Comparison of ENCODE assay signal across 23 cellular contexts in the genomic region with DNA sequence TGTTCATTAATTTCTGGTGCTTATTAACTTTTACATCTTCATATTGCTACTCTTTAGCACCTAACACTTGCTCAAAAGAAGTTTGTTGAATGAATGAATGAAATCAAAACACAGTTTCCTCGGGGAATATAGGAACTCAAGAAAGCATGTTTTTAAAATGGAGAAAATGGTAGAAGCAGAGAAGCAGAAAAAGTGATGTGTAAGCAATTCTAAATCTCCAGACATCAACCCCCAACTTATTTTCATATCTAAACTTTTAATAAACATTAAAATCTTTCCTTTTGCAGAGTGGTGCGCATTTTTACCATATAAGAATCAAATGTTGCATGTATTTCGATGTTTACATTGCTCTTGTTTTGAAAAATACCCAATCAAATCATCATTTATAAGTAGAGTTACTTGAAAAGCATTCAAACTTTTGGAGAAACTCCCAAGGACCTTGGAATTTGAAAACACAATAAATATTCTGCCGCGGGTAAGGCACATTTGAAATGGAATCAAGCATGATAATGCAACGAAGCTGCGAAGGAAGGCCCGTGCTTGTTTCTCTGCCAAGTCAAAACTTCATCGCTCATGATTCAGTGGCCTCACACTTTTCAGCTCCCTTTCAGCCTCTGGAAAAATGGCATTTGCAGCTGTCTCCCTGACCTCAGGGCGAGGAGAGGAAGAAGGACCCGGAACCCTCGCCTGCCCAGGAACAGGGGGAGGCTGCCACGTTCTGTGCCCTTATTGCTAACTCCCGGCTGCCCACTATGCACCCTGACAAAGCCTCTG. TPM values are rescaled to one million over a fixed set of nuclear protein-coding genes. Genes with fewer than 3 reads are reported as not detected.
A peak's percentile ranks its signal among the peaks of the same experiment; 100 is the strongest.
DNase-seq lines count a peak whose midpoint lies in the region; ATAC-seq, FAIRE-seq and TF ChIP-seq lines count a peak whose summit lies in the region.
"Had no signal": no experiment of that assay in that cellular context is flagged by ENCODE, and none has a peak within 500 bp of the region (broad histone marks: within the 10 kb centered on the region; RNA-seq: fewer than 3 reads in every experiment).

No MANE protein-coding gene starts in this region.

- H3K4me1 Mint-ChIP-seq in CD4-positive, alpha-beta T cell (ENCODE audit: low read depth): peaks cover 5% of the 10 kb centered on the region
- H3K4me1 Mint-ChIP-seq in astrocyte (ENCODE audit: low read depth, unreplicated experiment): peaks cover 2% of the 10 kb centered on the region
- peaks cover 31% of the 10 kb centered on the region for H3K4me1 Mint-ChIP-seq in nephron progenitor cell
- peaks cover 10% of the 10 kb centered on the region for H3K4me1 Mint-ChIP-seq in activated T-cell treated with anti-CD3 and anti-CD28 coated beads, Interleukin-2, amount 50 U/mL, for 72 hours (ENCODE audit: low read depth)

- intact Hi-C loops in CD4-positive, alpha-beta T cell (cut with DNase I, micrococcal nuclease): no loop called here
- intact Hi-C loops in left ventricle myocardium superior (cut with micrococcal nuclease): no loop called here

- no peak overlapping the region for H3K27ac ChIP-seq in CD4-positive, alpha-beta T cell (ENCODE audit: low read depth, low read length)
- no peak overlapping the region for H3K27ac ChIP-seq in astrocyte (ENCODE audit: low read depth, low read length)
- H3K27ac ChIP-seq: RWPE1 had no signal

- no peak for DNase-seq in CD4-positive, alpha-beta T cell
- DNase-seq in astrocyte (ENCODE audit: low read depth) (no peak), nephron progenitor cell (no peak), left ventricle myocardium superior (no peak)
- DNase-seq in activated T-cell treated with anti-CD3 and anti-CD28 coated beads, Interleukin-2, amount 50 U/mL, for 72 hours: no peak
- DNase-seq: Caco-2; DMS79 treated with DMSO at 0.1 percent for 48 hours; GDM1; KG1; MG63; NCI-H1092 treated with DMSO at 0.1 percent for 48 hours; NCI-H1694; NCI-H2107; NCI-H345; NCI-H526 treated with DMSO at 0.1 percent for 48 hours; NK-92 treated with Interleukin-12 subunit alpha and Interleukin-12 subunit beta, amount 100 ng/mL, for 24 hours; OCI-M1 had no signal

- no peaks in the 10 kb centered on the region for H3K36me3 Mint-ChIP-seq in CD4-positive, alpha-beta T cell (ENCODE audit: low read depth)
- H3K36me3 Mint-ChIP-seq in astrocyte (ENCODE audit: low read depth, unreplicated experiment): no peaks in the 10 kb centered on the region
- H3K36me3 Mint-ChIP-seq in nephron progenitor cell (ENCODE audit: low read depth): peaks cover 20% of the 10 kb centered on the region
- peaks cover 4% of the 10 kb centered on the region in 2 donors for H3K36me3 Mint-ChIP-seq in activated T-cell treated with anti-CD3 and anti-CD28 coated beads, Interleukin-2, amount 50 U/mL, for 72 hours (ENCODE audit: insufficient read depth in 2 of 2)

- CTCF ChIA-PET in CD4-positive, alpha-beta T cell (lab: Charles Lee): no interaction called here

- peak overlapping the region; percentile 7 for H2AFZ ChIP-seq in astrocyte (ENCODE audit: low read depth, low read length)

- H3K9me3 Mint-ChIP-seq in CD4-positive, alpha-beta T cell: peaks cover 16% of the 10 kb centered on the region
- peaks cover 3% of the 10 kb centered on the region for H3K9me3 Mint-ChIP-seq in astrocyte (ENCODE audit: unreplicated experiment)
- H3K9me3 Mint-ChIP-seq in nephron progenitor cell: peaks cover 36% of the 10 kb centered on the region
- peaks cover 8 to 13% of the 10 kb centered on the region in 2 donors for H3K9me3 Mint-ChIP-seq in activated T-cell treated with anti-CD3 and anti-CD28 coated beads, Interleukin-2, amount 50 U/mL, for 72 hours

- H3K27ac Mint-ChIP-seq in CD4-positive, alpha-beta T cell: no peak overlapping the region
- H3K27ac Mint-ChIP-seq in astrocyte (ENCODE audit: unreplicated experiment): no peak overlapping the region
- H3K27ac Mint-ChIP-seq in nephron progenitor cell: no peak overlapping the region
- no peak overlapping the region for H3K27ac Mint-ChIP-seq in activated T-cell treated with anti-CD3 and anti-CD28 coated beads, Interleukin-2, amount 50 U/mL, for 72 hours
- H3K27ac Mint-ChIP-seq: CD14-positive monocyte had no signal

- FAIRE-seq in astrocyte (lab: Jason Lieb, UNC): no peak

- no peak overlapping the region for H3K9ac ChIP-seq in astrocyte (ENCODE audit: low read length)
- peak overlapping the region; percentile 42 for H3K9ac ChIP-seq in skeletal muscle satellite cell (ENCODE audit: low read depth, low read length)

- no peak overlapping the region for H3K4me3 ChIP-seq in astrocyte (ENCODE audit: insufficient read depth, low read depth, low read length)
- no peak overlapping the region for H3K4me3 ChIP-seq in skeletal muscle satellite cell (ENCODE audit: low read length)
- H3K4me3 ChIP-seq: MG63 had no signal

- H3K4me2 ChIP-seq in astrocyte (ENCODE audit: low read length): no peak overlapping the region
- peak overlapping the region; percentile 34 for H3K4me2 ChIP-seq in skeletal muscle satellite cell (ENCODE audit: low read length)

- TF ChIP-seq CTCF in CD4-positive, alpha-beta T cell (IDR thresholded peaks at IDR 0.05): no peak
- TF ChIP-seq CTCF in astrocyte (IDR thresholded peaks at IDR 0.05; ENCODE audit: insufficient read depth, low read depth, low read length) (no peak), nephron progenitor cell (IDR thresholded peaks at IDR 0.05) (no peak)

- H3K4me1 ChIP-seq in astrocyte (ENCODE audit: insufficient read depth, low read length): peaks cover 11% of the 10 kb centered on the region
- H3K4me1 ChIP-seq in skeletal muscle satellite cell (ENCODE audit: control insufficient read depth, insufficient read depth, low read length): peaks cover 6% of the 10 kb centered on the region
- H3K4me1 ChIP-seq: Caco-2 had no signal

- no peak for ATAC-seq in CD4-positive, alpha-beta T cell (ENCODE audit: poor library complexity)
- no peak for ATAC-seq in left ventricle myocardium superior
- ATAC-seq in activated T-cell treated with anti-CD3 and anti-CD28 coated beads, Interleukin-2, amount 50 U/mL, for 72 hours (replicated peaks in 1 of 2): no peak
- no peak for ATAC-seq in SK-N-SH treated with all-trans-retinoic acid at 6 μM for 48 hours
- ATAC-seq: HCT116 had no signal

- peak overlapping the region; percentile 25 for H3K4me3 Mint-ChIP-seq in CD4-positive, alpha-beta T cell
- H3K4me3 Mint-ChIP-seq in astrocyte (ENCODE audit: unreplicated experiment): no peak overlapping the region
- peak overlapping the region; percentile 13 for H3K4me3 Mint-ChIP-seq in nephron progenitor cell
- H3K4me3 Mint-ChIP-seq in activated T-cell treated with anti-CD3 and anti-CD28 coated beads, Interleukin-2, amount 50 U/mL, for 72 hours: no peak overlapping the region

- POLR2A ChIA-PET in CD4-positive, alpha-beta T cell (lab: Charles Lee): no interaction called here

- no peaks in the 10 kb centered on the region for H3K79me2 ChIP-seq in astrocyte (ENCODE audit: insufficient read depth, low read length)

- H4K20me1 ChIP-seq in astrocyte (ENCODE audit: insufficient read depth, low read length): no peaks in the 10 kb centered on the region

- peaks cover 42% of the 10 kb centered on the region for H3K27me3 ChIP-seq in CD4-positive, alpha-beta T cell (ENCODE audit: control insufficient read depth, insufficient read depth, low read length)
- H3K27me3 ChIP-seq in astrocyte (ENCODE audit: insufficient read depth, low read length) (no peaks in the 10 kb centered on the region), skeletal muscle satellite cell (ENCODE audit: control insufficient read depth, insufficient read depth, low read length) (no peaks in the 10 kb centered on the region)
- H3K27me3 ChIP-seq: MG63 had no signal

- H3K9me3 ChIP-seq in CD4-positive, alpha-beta T cell (ENCODE audit: control insufficient read depth, low read length): peaks cover 9% of the 10 kb centered on the region
- H3K9me3 ChIP-seq in astrocyte (ENCODE audit: insufficient read depth, low read depth, low read length): no peaks in the 10 kb centered on the region
- no peaks in the 10 kb centered on the region for H3K9me3 ChIP-seq in skeletal muscle satellite cell (replicated peaks; ENCODE audit: low read length)
- H3K9me3 ChIP-seq: Caco-2 had no signal

- peaks cover 80% of the 10 kb centered on the region for H3K27me3 Mint-ChIP-seq in CD4-positive, alpha-beta T cell
- H3K27me3 Mint-ChIP-seq in astrocyte (ENCODE audit: low read depth, unreplicated experiment) (peaks cover 28% of the 10 kb centered on the region), nephron progenitor cell (ENCODE audit: low read depth, poor library complexity) (peaks cover 12% of the 10 kb centered on the region)
- H3K27me3 Mint-ChIP-seq in activated T-cell treated with anti-CD3 and anti-CD28 coated beads, Interleukin-2, amount 50 U/mL, for 72 hours (ENCODE audit: low read depth): peaks cover 54% of the 10 kb centered on the region

- H3K36me3 ChIP-seq in astrocyte (ENCODE audit: insufficient read depth, low read length) (no peaks in the 10 kb centered on the region), skeletal muscle satellite cell (ENCODE audit: insufficient read depth, low read length) (no peaks in the 10 kb centered on the region)
- H3K36me3 ChIP-seq: MG63 had no signal

TF ChIP-seq in SK-N-SH treated with all-trans-retinoic acid at 6 μM for 48 hours, 23 proteins besides CTCF, POLR2A, EP300 and RAD21:
- TF ChIP-seq ISL1 (CRISPR knock-in tag; IDR thresholded peaks at IDR 0.05): no peak
- TF ChIP-seq ZFP3 (CRISPR knock-in tag; IDR thresholded peaks at IDR 0.05): no peak
- TF ChIP-seq, protein P1, sequence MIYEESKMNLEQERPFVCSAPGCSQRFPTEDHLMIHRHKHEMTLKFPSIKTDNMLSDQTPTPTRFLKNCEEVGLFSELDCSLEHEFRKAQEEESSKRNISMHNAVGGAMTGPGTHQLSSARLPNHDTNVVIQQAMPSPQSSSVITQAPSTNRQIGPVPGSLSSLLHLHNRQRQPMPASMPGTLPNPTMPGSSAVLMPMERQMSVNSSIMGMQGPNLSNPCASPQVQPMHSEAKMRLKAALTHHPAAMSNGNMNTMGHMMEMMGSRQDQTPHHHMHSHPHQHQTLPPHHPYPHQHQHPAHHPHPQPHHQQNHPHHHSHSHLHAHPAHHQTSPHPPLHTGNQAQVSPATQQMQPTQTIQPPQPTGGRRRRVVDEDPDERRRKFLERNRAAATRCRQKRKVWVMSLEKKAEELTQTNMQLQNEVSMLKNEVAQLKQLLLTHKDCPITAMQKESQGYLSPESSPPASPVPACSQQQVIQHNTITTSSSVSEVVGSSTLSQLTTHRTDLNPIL (CRISPR knock-in tag; IDR thresholded peaks at IDR 0.05; ENCODE audit: low read depth): no peak
- TF ChIP-seq ZNF70 (CRISPR knock-in tag; IDR thresholded peaks at IDR 0.05): no peak
- no peak for TF ChIP-seq ARNTL (CRISPR knock-in tag; IDR thresholded peaks at IDR 0.05; ENCODE audit: borderline replicate concordance, low read depth)

RNA-seq across cellular contexts. Expression of gene SMIM21, which starts 26.7 kb away (rescaled TPM):
- total RNA-seq in CD4-positive, alpha-beta T cell: not detected
- total RNA-seq in astrocyte (not detected in 2 replicates), left ventricle myocardium superior (not detected)
- not detected in 2 replicates for total RNA-seq in skeletal muscle satellite cell (2012; rRNA removed)
- total RNA-seq in activated T-cell treated with anti-CD3 and anti-CD28 coated beads, Interleukin-2, amount 50 U/mL, for 72 hours: not detected
- total RNA-seq: A673, Caco-2 had no signal

Comparison
In these comparisons a context has a peak if more than half of its experiments do, and no peak if none do; other contexts are left out.
1. H3K4me3 Mint-ChIP-seq: peak in CD4-positive, alpha-beta T cell (single experiment) and nephron progenitor cell (single experiment); none in astrocyte (single experiment) and activated T-cell treated with anti-CD3 and anti-CD28 coated beads, Interleukin-2, amount 50 U/mL, for 72 hours (0 of 2).